Comparison of ENCODE assay signal across 1 cellular context in the genomic region with DNA sequence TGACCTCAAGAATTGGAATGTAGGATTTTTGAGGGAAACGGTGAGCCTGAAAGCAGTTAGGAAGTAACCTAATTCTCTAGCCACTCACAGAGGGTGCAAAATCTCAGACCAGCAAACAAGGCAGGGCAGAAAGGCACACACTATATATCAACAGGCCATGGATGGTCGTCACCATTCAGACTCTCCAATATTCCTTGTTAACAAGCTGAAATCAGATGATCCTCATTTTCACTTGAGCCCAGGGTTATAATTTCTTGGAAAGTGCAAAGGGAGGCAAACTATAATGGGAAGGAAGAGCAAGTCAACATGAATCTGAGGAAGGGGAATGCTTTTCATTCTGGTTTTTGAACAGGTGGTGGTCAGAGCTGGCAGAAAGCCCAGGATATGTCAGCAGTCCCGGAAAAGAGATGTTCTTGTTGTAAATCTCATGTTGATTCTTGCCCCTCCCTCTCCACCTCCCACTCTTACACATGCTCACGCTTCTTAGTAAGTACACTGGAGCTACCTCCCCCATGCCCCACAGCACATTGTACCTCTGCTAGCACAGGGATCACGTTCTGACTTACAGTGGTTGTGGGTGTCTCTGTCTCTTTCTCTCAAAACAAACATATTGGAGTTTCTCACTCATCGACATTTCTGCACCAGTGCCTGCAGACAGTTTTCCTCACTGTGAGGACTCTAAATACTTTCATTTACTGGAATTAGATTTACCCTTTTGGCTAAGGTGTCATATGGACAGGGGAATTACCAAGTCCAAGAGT.
TF ChIP-seq lines count a peak whose summit lies in the region.

No MANE protein-coding gene starts in this region.

TF ChIP-seq in WTC11, 78 proteins besides CTCF, POLR2A, EP300 and RAD21 (continued from another document):
- TF ChIP-seq, protein P1, sequence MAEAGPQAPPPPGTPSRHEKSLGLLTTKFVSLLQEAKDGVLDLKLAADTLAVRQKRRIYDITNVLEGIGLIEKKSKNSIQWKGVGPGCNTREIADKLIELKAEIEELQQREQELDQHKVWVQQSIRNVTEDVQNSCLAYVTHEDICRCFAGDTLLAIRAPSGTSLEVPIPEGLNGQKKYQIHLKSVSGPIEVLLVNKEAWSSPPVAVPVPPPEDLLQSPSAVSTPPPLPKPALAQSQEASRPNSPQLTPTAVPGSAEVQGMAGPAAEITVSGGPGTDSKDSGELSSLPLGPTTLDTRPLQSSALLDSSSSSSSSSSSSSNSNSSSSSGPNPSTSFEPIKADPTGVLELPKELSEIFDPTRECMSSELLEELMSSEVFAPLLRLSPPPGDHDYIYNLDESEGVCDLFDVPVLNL (CRISPR knock-in tag; IDR thresholded peaks at IDR 0.05; ENCODE audit: borderline replicate concordance, low read depth) = no peak
- TF ChIP-seq SMAD3 (CRISPR knock-in tag; IDR thresholded peaks at IDR 0.05; ENCODE audit: borderline replicate concordance) (no peak), MXD4 (CRISPR knock-in tag; IDR thresholded peaks at IDR 0.05; ENCODE audit: borderline replicate concordance) (no peak)
- TF ChIP-seq, protein P2, sequence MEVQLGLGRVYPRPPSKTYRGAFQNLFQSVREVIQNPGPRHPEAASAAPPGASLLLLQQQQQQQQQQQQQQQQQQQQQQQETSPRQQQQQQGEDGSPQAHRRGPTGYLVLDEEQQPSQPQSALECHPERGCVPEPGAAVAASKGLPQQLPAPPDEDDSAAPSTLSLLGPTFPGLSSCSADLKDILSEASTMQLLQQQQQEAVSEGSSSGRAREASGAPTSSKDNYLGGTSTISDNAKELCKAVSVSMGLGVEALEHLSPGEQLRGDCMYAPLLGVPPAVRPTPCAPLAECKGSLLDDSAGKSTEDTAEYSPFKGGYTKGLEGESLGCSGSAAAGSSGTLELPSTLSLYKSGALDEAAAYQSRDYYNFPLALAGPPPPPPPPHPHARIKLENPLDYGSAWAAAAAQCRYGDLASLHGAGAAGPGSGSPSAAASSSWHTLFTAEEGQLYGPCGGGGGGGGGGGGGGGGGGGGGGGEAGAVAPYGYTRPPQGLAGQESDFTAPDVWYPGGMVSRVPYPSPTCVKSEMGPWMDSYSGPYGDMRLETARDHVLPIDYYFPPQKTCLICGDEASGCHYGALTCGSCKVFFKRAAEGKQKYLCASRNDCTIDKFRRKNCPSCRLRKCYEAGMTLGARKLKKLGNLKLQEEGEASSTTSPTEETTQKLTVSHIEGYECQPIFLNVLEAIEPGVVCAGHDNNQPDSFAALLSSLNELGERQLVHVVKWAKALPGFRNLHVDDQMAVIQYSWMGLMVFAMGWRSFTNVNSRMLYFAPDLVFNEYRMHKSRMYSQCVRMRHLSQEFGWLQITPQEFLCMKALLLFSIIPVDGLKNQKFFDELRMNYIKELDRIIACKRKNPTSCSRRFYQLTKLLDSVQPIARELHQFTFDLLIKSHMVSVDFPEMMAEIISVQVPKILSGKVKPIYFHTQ (CRISPR knock-in tag; IDR thresholded peaks at IDR 0.05) = no peak
- TF ChIP-seq, protein P3, sequence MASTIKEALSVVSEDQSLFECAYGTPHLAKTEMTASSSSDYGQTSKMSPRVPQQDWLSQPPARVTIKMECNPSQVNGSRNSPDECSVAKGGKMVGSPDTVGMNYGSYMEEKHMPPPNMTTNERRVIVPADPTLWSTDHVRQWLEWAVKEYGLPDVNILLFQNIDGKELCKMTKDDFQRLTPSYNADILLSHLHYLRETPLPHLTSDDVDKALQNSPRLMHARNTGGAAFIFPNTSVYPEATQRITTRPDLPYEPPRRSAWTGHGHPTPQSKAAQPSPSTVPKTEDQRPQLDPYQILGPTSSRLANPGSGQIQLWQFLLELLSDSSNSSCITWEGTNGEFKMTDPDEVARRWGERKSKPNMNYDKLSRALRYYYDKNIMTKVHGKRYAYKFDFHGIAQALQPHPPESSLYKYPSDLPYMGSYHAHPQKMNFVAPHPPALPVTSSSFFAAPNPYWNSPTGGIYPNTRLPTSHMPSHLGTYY (CRISPR knock-in tag; IDR thresholded peaks at IDR 0.05) = no peak
